In genomic region chr6:3137057-3137777, GRCh38 we compare ENCODE assay signal across 20 cellular contexts. TPM values are rescaled to one million over a fixed set of nuclear protein-coding genes. Genes with fewer than 3 reads are reported as not detected.
DNase-seq lines count a peak whose midpoint lies in the region; ATAC-seq, FAIRE-seq and TF ChIP-seq lines count a peak whose summit lies in the region.
"Had no signal": no experiment of that assay in that cellular context is flagged by ENCODE, and none has a peak within 500 bp of the region (broad histone marks: within the 10 kb centered on the region; RNA-seq: fewer than 3 reads in every experiment).

No MANE protein-coding gene starts in this region.

- H3K27me3 ChIP-seq in RWPE2 (ENCODE audit: insufficient read depth, poor library complexity, severe bottlenecking) (no peaks in the 10 kb centered on the region), HepG2 (ENCODE audit: control insufficient read depth in 1 of 2, insufficient read depth in 2 of 2, low read length in 2 of 2) (no peaks in the 10 kb centered on the region), psoas muscle (ENCODE audit: insufficient read depth in 3 of 3, low read length in 2 of 3) (no peaks in the 10 kb centered on the region)
- H3K27me3 ChIP-seq: BE2C, breast epithelium had no signal

- no peak for TF ChIP-seq POLR2A in HepG2 (IDR thresholded peaks at IDR 0.05; ENCODE audit: insufficient read depth in 1 of 2, low read depth in 2 of 2, low read length in 2 of 2)

- H3K27ac ChIP-seq in RWPE2 (ENCODE audit: poor library complexity, severe bottlenecking) = peak overlapping the region; percentile 72
- H3K27ac ChIP-seq in HepG2 (ENCODE audit: extremely low read length, insufficient read depth, low read length) = peak overlapping the region; percentile 90
- peak overlapping the region; percentile 78 for H3K27ac ChIP-seq in psoas muscle
- H3K27ac ChIP-seq: breast epithelium had no signal

- ATAC-seq in RWPE2 (ENCODE audit: low read depth) = no peak
- ATAC-seq in HepG2 = peak; percentile 12; the same call in 2 of the 3 replicates
- ATAC-seq in psoas muscle = no peak

- peaks cover 3% of the 10 kb centered on the region for H3K4me1 Mint-ChIP-seq in activated CD4-positive, alpha-beta memory T cell treated with anti-CD3 and anti-CD28 coated beads for 36 hours (ENCODE audit: low read depth)

- peak overlapping the region; percentile 73; the same call in 1 of the 2 replicates for H3K4me2 ChIP-seq in HepG2 (ENCODE audit: low read depth, low read length)

- intact Hi-C loops in HepG2 (cut with micrococcal nuclease; ENCODE audit: unreplicated experiment) (loop anchor here (5.0 kb wide), 1 partner anchor 95 kb away; no protein-coding TSS in a partner anchor), psoas muscle (cut with DNase I) (loop anchor here in 1 of 2 donors (10.0 kb wide), 1 partner anchor 598 kb away; no protein-coding TSS in a partner anchor)
- intact Hi-C loops in activated CD4-positive, alpha-beta memory T cell treated with anti-CD3 and anti-CD28 coated beads for 36 hours (cut with micrococcal nuclease) = no loop called here

- no TSS peak for BruUV-seq in HepG2 (replicated peaks; lab: Mats Ljungman, UMichigan)

- H3K4me1 ChIP-seq in RWPE2 (ENCODE audit: insufficient read depth, poor library complexity, severe bottlenecking) (peaks cover 22% of the 10 kb centered on the region), HepG2 (ENCODE audit: insufficient read depth, low read length) (peaks cover 74% of the 10 kb centered on the region), psoas muscle (peaks cover 18% of the 10 kb centered on the region)
- H3K4me1 ChIP-seq: breast epithelium had no signal

- no peak overlapping the region for H3K4me3 ChIP-seq in RWPE2 (ENCODE audit: severe bottlenecking)
- H3K4me3 ChIP-seq in HepG2 (replicated peaks in 1 of 3; ENCODE audit: insufficient read depth in 1 of 3, low read depth in 2 of 3, low read length in 3 of 3) = no peak overlapping the region
- H3K4me3 ChIP-seq in psoas muscle = no peak overlapping the region
- H3K4me3 ChIP-seq: breast epithelium had no signal

- TF ChIP-seq CTCF in RWPE2 (IDR thresholded peaks at IDR 0.05; ENCODE audit: poor library complexity, severe bottlenecking) (no peak), HepG2 (CRISPR knock-in tag; IDR thresholded peaks at IDR 0.05) (no peak), psoas muscle (IDR thresholded peaks at IDR 0.05) (no peak), GM20000 (IDR thresholded peaks at IDR 0.05; ENCODE audit: extremely low read depth, missing control alignments) (no peak)

- H3K36me3 ChIP-seq in RWPE2 (ENCODE audit: low read depth) (peaks cover 34% of the 10 kb centered on the region), HepG2 (replicated peaks in 1 of 2; ENCODE audit: control insufficient read depth in 1 of 2, insufficient read depth in 2 of 2, low read length in 2 of 2) (peaks cover 3 to 20% of the 10 kb centered on the region in 2 experiments; a peak in 3 of 5 replicates), psoas muscle (ENCODE audit: insufficient read depth in 1 of 2, low read depth in 1 of 2) (peaks cover 0 to 58% of the 10 kb centered on the region in 2 donors)
- H3K36me3 ChIP-seq: breast epithelium had no signal

- H3K9me3 ChIP-seq in RWPE2 (ENCODE audit: severe bottlenecking) (no peaks in the 10 kb centered on the region), HepG2 (ENCODE audit: low read length) (no peaks in the 10 kb centered on the region), psoas muscle (no peaks in the 10 kb centered on the region)
- H3K9me3 ChIP-seq: BE2C, breast epithelium had no signal

- FAIRE-seq in HepG2 (lab: Jason Lieb, UNC) = no peak
- FAIRE-seq: urothelium cell line had no signal

- no peak overlapping the region for H2AFZ ChIP-seq in HepG2 (ENCODE audit: low read length)

- in situ Hi-C loops in HepG2 (cut with HindIII; ENCODE audit: extremely low pct_ligation_motif_present, low pct_unique_long_range_greater_than_20kb) = loop anchor here (5.0 kb wide), 1 partner anchor 110 kb away; no protein-coding TSS in a partner anchor

- H3K4me3 Mint-ChIP-seq in activated CD4-positive, alpha-beta memory T cell treated with anti-CD3 and anti-CD28 coated beads for 36 hours = no peak overlapping the region
- H3K4me3 Mint-ChIP-seq: activated T-helper 1 cell treated with anti-CD3 and anti-CD28 coated beads, Interleukin-12 subunit alpha, Interleukin-12 subunit beta, Interleukin-2, Interleukin-4 antibody, amounts not matched to agents 30 ng/mL and 10 ng/mL and 1 ng/mL, durations not matched to agents 14 hours and 24 hours and 36 hours; dendritic cell treated with granulocyte-macrophage colony-stimulating factor and Interleukin-4, amounts not matched to agents 40 ng/mL and 50 ng/mL, for 4 days; IgD-negative memory B cell; T-helper 1 cell treated with Interleukin-12 subunit alpha and Interleukin-12 subunit beta and Interleukin-4 antibody, amounts not matched to agents 30 μg/mL and 1 μg/mL, for 36 hours had no signal

- H3K36me3 Mint-ChIP-seq in activated CD4-positive, alpha-beta memory T cell treated with anti-CD3 and anti-CD28 coated beads for 36 hours = peaks cover 19% of the 10 kb centered on the region

- no peaks in the 10 kb centered on the region for H3K27me3 Mint-ChIP-seq in activated CD4-positive, alpha-beta memory T cell treated with anti-CD3 and anti-CD28 coated beads for 36 hours
- H3K27me3 Mint-ChIP-seq: dendritic cell treated with granulocyte-macrophage colony-stimulating factor and Interleukin-4, amounts not matched to agents 40 ng/mL and 50 ng/mL, for 4 days; IgD-negative memory B cell had no signal

- no peak overlapping the region for H3K27ac Mint-ChIP-seq in activated CD4-positive, alpha-beta memory T cell treated with anti-CD3 and anti-CD28 coated beads for 36 hours
- H3K27ac Mint-ChIP-seq: activated T-helper 1 cell treated with anti-CD3 and anti-CD28 coated beads, Interleukin-12 subunit alpha, Interleukin-12 subunit beta, Interleukin-2, Interleukin-4 antibody, amounts not matched to agents 30 ng/mL and 10 ng/mL and 1 ng/mL, durations not matched to agents 14 hours and 24 hours and 36 hours; dendritic cell treated with granulocyte-macrophage colony-stimulating factor and Interleukin-4, amounts not matched to agents 40 ng/mL and 50 ng/mL, for 4 days; T-helper 1 cell treated with Interleukin-12 subunit alpha and Interleukin-12 subunit beta and Interleukin-4 antibody, amounts not matched to agents 30 μg/mL and 1 μg/mL, for 36 hours had no signal

- H4K20me1 ChIP-seq in HepG2 (ENCODE audit: insufficient read depth, low read length) = no peaks in the 10 kb centered on the region

- no peaks in the 10 kb centered on the region for H3K79me2 ChIP-seq in HepG2 (ENCODE audit: insufficient read depth, low read length)

- 75% methylated on average over 12 of the region's 12 CpGs for WGBS in HepG2 (ENCODE audit: low lambda C conversion rate)
- 82 to 92% (median 83%) methylated on average over 12 of the region's 12 CpGs for WGBS in psoas muscle, 3 donors

- TF ChIP-seq RAD21 in HepG2 (CRISPR knock-in tag; IDR thresholded peaks at IDR 0.05) = no peak

- DNase-seq in DMS53 (lab: John Stamatoyannopoulos, UW) (peak; percentile 63), RWPE2 (ENCODE audit: low spot score) (no peak), HepG2 (ENCODE audit: low spot score) (no peak), psoas muscle (no peak), SKM-1 treated with dmso at 0.1 percent for 144 hours (lab: John Stamatoyannopoulos, UW; ENCODE audit: unreplicated experiment) (no peak), GM20000 (ENCODE audit: low spot score) (no peak)
- DNase-seq in activated effector memory CD4-positive, alpha-beta T cell treated with anti-CD3 and anti-CD28 coated beads, Interleukin-2, amount 50 U/mL, for 16 hours = no peak
- DNase-seq in activated CD4-positive, alpha-beta memory T cell treated with anti-CD3 and anti-CD28 coated beads for 36 hours = no peak
- DNase-seq: BE2C; foreskin melanocyte; MV-4-11; NCI-H1930; NCI-H510A; stimulated activated CD4-positive, alpha-beta T cell treated with anti-CD3 and anti-CD28 coated beads, Interleukin-2, amount 100 ng/mL, for 48 hours had no signal

- CTCF ChIA-PET in HepG2 (lab: Yijun Ruan, JAX; ENCODE audit: low intra/inter-chr PET ratio, low total read pairs) = no interaction called here
- CTCF ChIA-PET in activated CD4-positive, alpha-beta memory T cell treated with anti-CD3 and anti-CD28 coated beads for 36 hours (lab: Charles Lee) = interaction anchor here (1.4 kb wide), 1 partner anchor 114 kb away, joined by 5 read pairs; no protein-coding TSS in a partner anchor

- H3K9me3 Mint-ChIP-seq in activated CD4-positive, alpha-beta memory T cell treated with anti-CD3 and anti-CD28 coated beads for 36 hours = no peaks in the 10 kb centered on the region
- H3K9me3 Mint-ChIP-seq: activated T-helper 1 cell treated with anti-CD3 and anti-CD28 coated beads, Interleukin-12 subunit alpha, Interleukin-12 subunit beta, Interleukin-2, Interleukin-4 antibody, amounts not matched to agents 30 ng/mL and 10 ng/mL and 1 ng/mL, durations not matched to agents 14 hours and 24 hours and 36 hours; dendritic cell treated with granulocyte-macrophage colony-stimulating factor and Interleukin-4, amounts not matched to agents 40 ng/mL and 50 ng/mL, for 4 days; IgD-negative memory B cell; T-helper 1 cell treated with Interleukin-12 subunit alpha and Interleukin-12 subunit beta and Interleukin-4 antibody, amounts not matched to agents 30 μg/mL and 1 μg/mL, for 36 hours had no signal

- H3K9ac ChIP-seq in HepG2 (ENCODE audit: insufficient read depth, low read depth, low read length) = peak overlapping the region; percentile 3; the same call in 1 of the 2 replicates

- TF ChIP-seq EP300 in HepG2 (IDR thresholded peaks at IDR 0.05; ENCODE audit: low read depth in 2 of 2, low read length in 2 of 2) = no peak
- TF ChIP-seq EP300 in HepG2 (CRISPR knock-in tag; IDR thresholded peaks at IDR 0.05; ENCODE audit: borderline replicate concordance) = no peak

- POLR2A ChIA-PET in HepG2 (lab: Yijun Ruan, JAX) = interaction anchor here (2.3 to 3.0 kb wide), 5 partner anchors 18 to 111 kb away, joined by 5 to 19 read pairs (median 17); partner anchors contain the start of genes BPHL and TUBB2A
- POLR2A ChIA-PET in activated CD4-positive, alpha-beta memory T cell treated with anti-CD3 and anti-CD28 coated beads for 36 hours (lab: Charles Lee) = no interaction called here

RNA-seq across cellular contexts. Expression of gene BPHL, which starts 18.7 kb away (rescaled TPM):
- total RNA-seq in HepG2 (2016; rRNA removed; fragmentation: Illumina TruSeq; extraction: Trizol) (39.5 and 48.6 TPM in 2 replicates), psoas muscle (10 to 100 TPM in 3 of 4 donors, 1 to 10 TPM in 1; 6.7 to 22.8 (median 13.5) TPM)
- 13.0 and 14.5 TPM in 2 replicates for total RNA-seq in HepG2 (2016; cell fraction: cytosol; rRNA removed; fragmentation: Illumina TruSeq; extraction: Trizol; ENCODE audit: low read depth)
- total RNA-seq in HepG2 (2016; cell fraction: insoluble cytoplasmic fraction; rRNA removed; fragmentation: Illumina TruSeq; extraction: Trizol) = 42.3 and 49.9 TPM in 2 replicates
- total RNA-seq in HepG2 (2016; cell fraction: membrane; rRNA removed; fragmentation: Illumina TruSeq; extraction: Trizol) = 29.2 and 32.0 TPM in 2 replicates
- 25.4 and 25.5 TPM in 2 replicates for total RNA-seq in HepG2 (2016; cell fraction: nucleus; rRNA removed; fragmentation: Illumina TruSeq; extraction: Trizol)
- polyA plus RNA-seq in HepG2 (2011; rRNA removed) (35.6 and 37.8 TPM in 2 replicates), psoas muscle (1 to 10 TPM; 6.8 to 9.0 (median 7.3) TPM)
- polyA plus RNA-seq in HepG2 (2011; cell fraction: cytosol; rRNA removed) = 25.0 and 32.1 TPM in 2 replicates
- polyA plus RNA-seq in HepG2 (2011; cell fraction: nucleus; rRNA removed) = 31.4 and 44.9 TPM in 2 replicates
- polyA plus RNA-seq in HepG2 (2012) = 33.2 and 56.4 TPM in 2 replicates
- polyA plus RNA-seq in HepG2 (2016; cell fraction: cytosol; fragmentation: Illumina TruSeq; extraction: Trizol; ENCODE audit: low read depth) = 12.2 and 18.6 TPM in 2 replicates
- 57.7 and 60.4 TPM in 2 replicates for polyA plus RNA-seq in HepG2 (2016; cell fraction: insoluble cytoplasmic fraction; fragmentation: Illumina TruSeq; extraction: Trizol; ENCODE audit: low read depth)
- 24.1 and 29.1 TPM in 2 replicates for polyA plus RNA-seq in HepG2 (2016; cell fraction: membrane; fragmentation: Illumina TruSeq; extraction: Trizol; ENCODE audit: low read depth)
- 40.4 and 41.8 TPM in 2 replicates for polyA plus RNA-seq in HepG2 (2016; cell fraction: nucleus; fragmentation: Illumina TruSeq; extraction: Trizol; ENCODE audit: insufficient read depth, low read depth)
- polyA minus RNA-seq in HepG2 (2011; rRNA and poly(A)+ RNA removed; ENCODE audit: low replicate concordance) = 7.2 and 21.2 TPM in 2 replicates
- polyA minus RNA-seq in HepG2 (2011; cell fraction: cytosol; rRNA and poly(A)+ RNA removed) = 12.7 and 16.3 TPM in 2 replicates
- polyA minus RNA-seq in HepG2 (2011; cell fraction: nucleus; rRNA and poly(A)+ RNA removed) = 34.6 and 42.1 TPM in 2 replicates
- 10 to 100 TPM; 10.1 to 11.4 TPM for total RNA-seq in activated CD4-positive, alpha-beta memory T cell treated with anti-CD3 and anti-CD28 coated beads for 36 hours

RNA-seq across cellular contexts. Expression of gene TUBB2A, which starts 20.1 kb away (rescaled TPM):
- total RNA-seq in HepG2 (2016; rRNA removed; fragmentation: Illumina TruSeq; extraction: Trizol) (35.3 and 38.1 TPM in 2 replicates), psoas muscle (10 to 100 TPM; 25.3 to 58.0 (median 40.5) TPM)
- total RNA-seq in HepG2 (2016; cell fraction: cytosol; rRNA removed; fragmentation: Illumina TruSeq; extraction: Trizol; ENCODE audit: low read depth) = 10.1 and 10.3 TPM in 2 replicates
- total RNA-seq in HepG2 (2016; cell fraction: insoluble cytoplasmic fraction; rRNA removed; fragmentation: Illumina TruSeq; extraction: Trizol) = 32.8 and 36.3 TPM in 2 replicates
- total RNA-seq in HepG2 (2016; cell fraction: membrane; rRNA removed; fragmentation: Illumina TruSeq; extraction: Trizol) = 12.7 and 14.0 TPM in 2 replicates
- total RNA-seq in HepG2 (2016; cell fraction: nucleus; rRNA removed; fragmentation: Illumina TruSeq; extraction: Trizol) = 13.9 and 14.1 TPM in 2 replicates
- polyA plus RNA-seq in HepG2 (2011; rRNA removed) (106 and 178 TPM in 2 replicates), psoas muscle (10 to 100 TPM; 35.4 to 83.4 (median 47.1) TPM)
- polyA plus RNA-seq in HepG2 (2011; cell fraction: cytosol; rRNA removed) = 118 and 142 TPM in 2 replicates
- 111 and 136 TPM in 2 replicates for polyA plus RNA-seq in HepG2 (2011; cell fraction: nucleus; rRNA removed)
- polyA plus RNA-seq in HepG2 (2012) = 89.5 and 170 TPM in 2 replicates
- 7.8 and 9.2 TPM in 2 replicates for polyA plus RNA-seq in HepG2 (2016; cell fraction: cytosol; fragmentation: Illumina TruSeq; extraction: Trizol; ENCODE audit: low read depth)
- polyA plus RNA-seq in HepG2 (2016; cell fraction: insoluble cytoplasmic fraction; fragmentation: Illumina TruSeq; extraction: Trizol; ENCODE audit: low read depth) = 37.3 and 40.4 TPM in 2 replicates
- 8.6 and 9.4 TPM in 2 replicates for polyA plus RNA-seq in HepG2 (2016; cell fraction: membrane; fragmentation: Illumina TruSeq; extraction: Trizol; ENCODE audit: low read depth)
- 25.9 and 28.8 TPM in 2 replicates for polyA plus RNA-seq in HepG2 (2016; cell fraction: nucleus; fragmentation: Illumina TruSeq; extraction: Trizol; ENCODE audit: insufficient read depth, low read depth)
- polyA minus RNA-seq in HepG2 (2011; rRNA and poly(A)+ RNA removed; ENCODE audit: low replicate concordance) = 14.5 and 150 TPM in 2 replicates
- 76.6 and 136 TPM in 2 replicates for polyA minus RNA-seq in HepG2 (2011; cell fraction: cytosol; rRNA and poly(A)+ RNA removed)
- 30.0 and 49.6 TPM in 2 replicates for polyA minus RNA-seq in HepG2 (2011; cell fraction: nucleus; rRNA and poly(A)+ RNA removed)
- 1 to 10 TPM; 4.2 to 4.6 TPM for total RNA-seq in activated CD4-positive, alpha-beta memory T cell treated with anti-CD3 and anti-CD28 coated beads for 36 hours
